In the genomic region with DNA sequence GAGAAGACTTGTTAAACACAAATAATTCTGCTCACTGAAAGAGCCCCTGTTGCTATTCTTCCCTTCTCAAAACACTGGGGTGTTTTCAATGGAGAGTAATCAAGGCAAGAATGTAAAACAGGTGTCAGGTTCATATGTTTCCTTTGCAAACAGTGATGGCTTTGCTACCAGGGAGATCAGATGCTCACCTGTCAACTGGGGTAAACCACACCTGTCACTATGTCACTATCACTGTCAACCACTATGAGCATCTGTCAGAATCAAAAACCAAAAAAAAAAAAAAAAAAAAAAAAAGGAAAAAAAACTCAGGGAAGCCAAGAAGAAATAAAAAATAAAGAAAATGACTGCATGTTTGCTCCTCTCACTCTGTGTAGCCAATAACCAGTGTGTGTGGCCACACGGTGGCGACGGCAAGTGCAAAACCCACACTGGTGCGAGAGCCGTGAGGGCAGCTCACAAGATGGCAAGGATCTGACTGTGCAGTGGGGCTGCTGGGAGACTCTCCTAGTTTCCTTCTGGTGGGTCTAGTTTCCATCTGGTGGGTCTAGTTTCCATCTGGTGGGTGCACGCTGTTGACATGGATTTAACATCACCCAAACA, we compare ENCODE assay signal across 8 cellular contexts. TPM values are rescaled to one million over a fixed set of nuclear protein-coding genes. Genes with fewer than 3 reads are reported as not detected.
DNase-seq lines count a peak whose midpoint lies in the region; ATAC-seq and TF ChIP-seq lines count a peak whose summit lies in the region.

No MANE protein-coding gene starts in this region.

- H3K36me3 Mint-ChIP-seq in naive thymus-derived CD4-positive, alpha-beta T cell: peaks cover 14 to 67% (median 40%) of the 10 kb centered on the region in 5 donors

- peak; percentile 35 for TF ChIP-seq CTCF in AG09309 (IDR thresholded peaks at IDR 0.05; ENCODE audit: control insufficient read depth, insufficient read depth, low read depth, low read length, missing control alignments)
- TF ChIP-seq CTCF in lower leg skin (IDR thresholded peaks at IDR 0.05): no peak

- no peak for TF ChIP-seq POLR2A in lower leg skin (IDR thresholded peaks at IDR 0.05)

- POLR2A ChIA-PET in naive thymus-derived CD4-positive, alpha-beta T cell (lab: Charles Lee): no interaction called here

- H3K9me3 Mint-ChIP-seq in naive thymus-derived CD4-positive, alpha-beta T cell: no peaks in the 10 kb centered on the region

- H3K27me3 Mint-ChIP-seq in naive thymus-derived CD4-positive, alpha-beta T cell: no peaks in the 10 kb centered on the region

- no peaks in the 10 kb centered on the region for H3K27me3 ChIP-seq in SJCRH30
- no peaks in the 10 kb centered on the region for H3K27me3 ChIP-seq in naive thymus-derived CD4-positive, alpha-beta T cell (ENCODE audit: control insufficient read depth in 2 of 2, insufficient read depth in 2 of 2, low read length in 2 of 2)

- DNase-seq in AG09309 (ENCODE audit: low read depth) (no peak), SJCRH30 (peak; percentile 63 to 72), cerebellum (ENCODE audit: low spot score) (peak; percentile 73), NCI-H345 (lab: John Stamatoyannopoulos, UW) (no peak), lower leg skin (ENCODE audit: low spot score in 2 of 2) (no peak)
- peak in 4 of 9 donors; percentile 24 to 41 (median 30) for DNase-seq in naive thymus-derived CD4-positive, alpha-beta T cell

- CTCF ChIA-PET in naive thymus-derived CD4-positive, alpha-beta T cell (lab: Charles Lee): interaction anchor here (1.0 to 2.3 kb wide), 2 partner anchors 12 to 24 kb away, joined by 3 to 10 read pairs; partner anchors contain the start of gene USP22

- 68 to 76% methylated on average over 6 of the region's 6 CpGs for WGBS in lower leg skin, 2 donors

- intact Hi-C loops in naive thymus-derived CD4-positive, alpha-beta T cell (cut with micrococcal nuclease): loop anchor here in 1 of 2 donors (1.0 to 5.0 kb wide), 2 partner anchors 23 to 492 kb away; partner anchors contain the start of gene USP22
- intact Hi-C loops in lower leg skin (cut with DNase I; ENCODE audit: low total_unique reads): no loop called here

- H3K4me3 ChIP-seq in AG09309 (ENCODE audit: control insufficient read depth, low read depth, low read length): no peak overlapping the region
- H3K4me3 ChIP-seq in SJCRH30: no peak overlapping the region
- no peak overlapping the region for H3K4me3 ChIP-seq in naive thymus-derived CD4-positive, alpha-beta T cell (ENCODE audit: low read length)
- no peak overlapping the region for H3K4me3 ChIP-seq in lower leg skin (ENCODE audit: low read depth, poor library complexity, severe bottlenecking)

- H3K36me3 ChIP-seq in SJCRH30: peaks cover 100% of the 10 kb centered on the region
- peaks cover 40 to 90% (median 46%) of the 10 kb centered on the region in 3 experiments for H3K36me3 ChIP-seq in naive thymus-derived CD4-positive, alpha-beta T cell (ENCODE audit: control insufficient read depth in 2 of 3, insufficient read depth in 3 of 3, low read length in 3 of 3)

- no peak overlapping the region for H3K27ac ChIP-seq in SJCRH30
- H3K27ac ChIP-seq in naive thymus-derived CD4-positive, alpha-beta T cell (ENCODE audit: low read depth, low read length): no peak overlapping the region

- peaks cover 21 to 56% (median 47%) of the 10 kb centered on the region in 7 donors for H3K4me1 Mint-ChIP-seq in naive thymus-derived CD4-positive, alpha-beta T cell

- H3K4me3 Mint-ChIP-seq in naive thymus-derived CD4-positive, alpha-beta T cell: peak overlapping the region in 2 of 10 donors; percentile 32 to 45

- no peaks in the 10 kb centered on the region for H3K9me3 ChIP-seq in SJCRH30 (replicated peaks)
- H3K9me3 ChIP-seq in naive thymus-derived CD4-positive, alpha-beta T cell (ENCODE audit: control insufficient read depth in 2 of 3, low read length in 3 of 3): no peaks in the 10 kb centered on the region

- H3K4me1 ChIP-seq in SJCRH30: peaks cover 11% of the 10 kb centered on the region
- peaks cover 0 to 9% of the 10 kb centered on the region in 2 donors for H3K4me1 ChIP-seq in naive thymus-derived CD4-positive, alpha-beta T cell (ENCODE audit: control insufficient read depth in 2 of 2, insufficient read depth in 2 of 2, low read length in 2 of 2)

- peak overlapping the region in 5 of 9 donors; percentile 34 to 58 (median 52) for H3K27ac Mint-ChIP-seq in naive thymus-derived CD4-positive, alpha-beta T cell

- ATAC-seq in GM18502 (IDR thresholded peaks at IDR 0.05; ENCODE audit: poor library complexity, unreplicated experiment) (peak; percentile 73), GM21526 (IDR thresholded peaks at IDR 0.05; ENCODE audit: low FRiP score, unreplicated experiment) (no peak)
- peak; percentile 78 for ATAC-seq in naive thymus-derived CD4-positive, alpha-beta T cell

RNA-seq across cellular contexts. Expression of gene USP22, which starts 22.7 kb away (rescaled TPM):
- total RNA-seq in SJCRH30 (2014; rRNA removed; shearing (Covaris generic)): 621 and 662 TPM in 2 replicates
- total RNA-seq in cerebellum (309 TPM), lower leg skin (100 to 1,000 TPM in 3 of 4 donors, 10 to 100 TPM in 1; 74.7 to 113 (median 106) TPM)
- 100 to 1,000 TPM; 134 to 172 (median 159) TPM for total RNA-seq in naive thymus-derived CD4-positive, alpha-beta T cell
- polyA plus RNA-seq in naive thymus-derived CD4-positive, alpha-beta T cell: 10 to 100 TPM; 35.0 to 50.7 TPM

Comparison
In these comparisons a context has a peak if more than half of its experiments do, and no peak if none do; other contexts are left out.
1. DNase-seq: peak in SJCRH30 (2 of 2) and cerebellum (single experiment); none in AG09309 (single experiment), NCI-H345 (single experiment) and lower leg skin (0 of 2).